23 cellular contexts compared by ENCODE assay signal in the genomic region with DNA sequence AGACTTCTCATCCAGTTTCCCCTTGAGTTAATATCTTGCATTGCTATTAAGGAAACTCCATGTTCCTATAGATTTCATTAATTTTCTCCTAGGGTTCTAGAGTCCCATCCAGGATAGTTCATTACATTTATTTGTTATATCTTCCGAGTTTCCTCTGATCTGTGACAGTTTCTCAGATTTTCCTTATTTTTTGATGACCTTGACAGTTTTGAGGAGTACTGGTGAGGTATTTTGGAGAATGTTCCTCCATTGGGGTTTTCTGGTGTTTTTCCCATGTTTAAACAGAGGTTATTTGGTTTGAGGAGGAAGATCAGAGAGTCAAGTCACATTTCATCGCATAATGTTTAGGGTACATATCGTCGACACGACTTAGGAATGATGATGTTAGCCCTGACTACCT.
DNase-seq lines count a peak whose midpoint lies in the region; ATAC-seq, FAIRE-seq and TF ChIP-seq lines count a peak whose summit lies in the region.
"Had no signal": no experiment of that assay in that cellular context is flagged by ENCODE, and none has a peak within 500 bp of the region (broad histone marks: within the 10 kb centered on the region; RNA-seq: fewer than 3 reads in every experiment).

No MANE protein-coding gene starts in this region.

- CTCF ChIA-PET in HepG2 (lab: Yijun Ruan, JAX; ENCODE audit: low intra/inter-chr PET ratio, low total read pairs), result no interaction called here

- no peaks in the 10 kb centered on the region for H3K9me2 ChIP-seq in Loucy (replicated peaks; ENCODE audit: low read depth, low read length)

- intact Hi-C loops in HepG2 (cut with micrococcal nuclease; ENCODE audit: unreplicated experiment) (no loop called here), right lobe of liver (cut with DNase I) (no loop called here)

- 25% methylated on average over 5 of the region's 5 CpGs for WGBS in HepG2 (ENCODE audit: low lambda C conversion rate)
- WGBS in right lobe of liver (ENCODE audit: insufficient coverage, low coverage, low lambda C conversion rate, missing lambda C conversion rate), result 71% methylated on average over 5 of the region's 5 CpGs

- no peaks in the 10 kb centered on the region for H3K4me1 ChIP-seq in HepG2 (ENCODE audit: insufficient read depth, low read length)
- no peaks in the 10 kb centered on the region for H3K4me1 ChIP-seq in right lobe of liver
- peaks cover 68% of the 10 kb centered on the region for H3K4me1 ChIP-seq in Loucy (ENCODE audit: insufficient read depth, low read length, poor library complexity, severe bottlenecking)
- H3K4me1 ChIP-seq: Caco-2 had no signal

- H3K27me3 ChIP-seq in HepG2 (ENCODE audit: control insufficient read depth in 1 of 2, insufficient read depth in 2 of 2, low read length in 2 of 2), result no peaks in the 10 kb centered on the region
- H3K27me3 ChIP-seq in right lobe of liver, result no peaks in the 10 kb centered on the region
- H3K27me3 ChIP-seq in Loucy (ENCODE audit: insufficient read depth, low read length, poor library complexity, severe bottlenecking), result no peaks in the 10 kb centered on the region
- H3K27me3 ChIP-seq: BLaER1 treated with 17β-estradiol and CSF1 and Interleukin-3, amounts not matched to agents 10 nM and 100 nM had no signal

- H4K20me1 ChIP-seq in HepG2 (ENCODE audit: insufficient read depth, low read length), result no peaks in the 10 kb centered on the region
- H4K20me1 ChIP-seq in Loucy (ENCODE audit: insufficient read depth, low read length, poor library complexity, severe bottlenecking), result no peaks in the 10 kb centered on the region
- H4K20me1 ChIP-seq: BLaER1 treated with 17β-estradiol and CSF1 and Interleukin-3, amounts not matched to agents 10 nM and 100 nM had no signal

- H3F3A ChIP-seq in Loucy (ENCODE audit: low read depth), result peaks cover 6% of the 10 kb centered on the region

- in situ Hi-C loops in HepG2 (cut with HindIII; ENCODE audit: extremely low pct_ligation_motif_present, low pct_unique_long_range_greater_than_20kb), result no loop called here

- POLR2A ChIA-PET in HepG2 (lab: Yijun Ruan, JAX), result no interaction called here

- H3K27ac ChIP-seq in HepG2 (ENCODE audit: extremely low read length, insufficient read depth, low read length) (no peak overlapping the region), right lobe of liver (no peak overlapping the region), caudate nucleus (ENCODE audit: low read depth, low read length) (peak overlapping the region; percentile 70)
- H3K27ac ChIP-seq: 22Rv1; BLaER1 treated with 17β-estradiol and CSF1 and Interleukin-3, amounts not matched to agents 10 nM and 100 nM; C4-2B had no signal

- FAIRE-seq in HepG2 (lab: Jason Lieb, UNC), result no peak
- FAIRE-seq: D721Med, GM12878, GM12892, GM18507 had no signal

- BruUV-seq in HepG2 (replicated peaks; lab: Mats Ljungman, UMichigan), result no TSS peak

- H3K4me2 ChIP-seq in HepG2 (ENCODE audit: low read depth, low read length), result no peak overlapping the region
- H3K4me2 ChIP-seq in Loucy (ENCODE audit: low read depth, low read length, poor library complexity, severe bottlenecking), result peak overlapping the region; percentile 38

- H2AFZ ChIP-seq in HepG2 (ENCODE audit: low read length) (no peak overlapping the region), Loucy (ENCODE audit: low read length) (no peak overlapping the region)

- DNase-seq in HepG2 (ENCODE audit: low spot score), result no peak
- DNase-seq in right lobe of liver, result no peak
- DNase-seq in caudate nucleus (lab: John Stamatoyannopoulos, UW), result no peak
- no peak for DNase-seq in DMS 273 treated with DMSO at 0.1 percent for 48 hours (lab: John Stamatoyannopoulos, UW)
- DNase-seq in activated gamma-delta T cell (lab: John Stamatoyannopoulos, UW), result no peak
- DNase-seq: ACHN; Caco-2; Calu3; CD4-positive, alpha-beta T cell; CD8-positive, alpha-beta T cell; DMS79; DND-41; EL; GDM1 had no signal

- H3K79me2 ChIP-seq in HepG2 (ENCODE audit: insufficient read depth, low read length) (no peaks in the 10 kb centered on the region), Loucy (ENCODE audit: insufficient read depth, low read length) (no peaks in the 10 kb centered on the region)

- H3K4me3 ChIP-seq in HepG2 (replicated peaks in 1 of 3; ENCODE audit: insufficient read depth in 1 of 3, low read depth in 2 of 3, low read length in 3 of 3) (no peak overlapping the region), right lobe of liver (no peak overlapping the region), Loucy (ENCODE audit: low read length, poor library complexity, severe bottlenecking) (no peak overlapping the region)
- H3K4me3 ChIP-seq: BLaER1 treated with 17β-estradiol and CSF1 and Interleukin-3, amounts not matched to agents 10 nM and 100 nM; GM12878 had no signal

- H3K9me3 ChIP-seq in HepG2 (ENCODE audit: low read length), result no peaks in the 10 kb centered on the region
- no peaks in the 10 kb centered on the region for H3K9me3 ChIP-seq in right lobe of liver
- H3K9me3 ChIP-seq in Loucy (ENCODE audit: insufficient read depth, low read depth, low read length), result no peaks in the 10 kb centered on the region
- H3K9me3 ChIP-seq: Caco-2 had no signal

- H3K9ac ChIP-seq in HepG2 (ENCODE audit: insufficient read depth, low read depth, low read length) (no peak overlapping the region), Loucy (ENCODE audit: low read depth, low read length, poor library complexity, severe bottlenecking) (peak overlapping the region; percentile 14)
- H3K9ac ChIP-seq: BLaER1 treated with 17β-estradiol and CSF1 and Interleukin-3, amounts not matched to agents 10 nM and 100 nM had no signal

- TF ChIP-seq CTCF in HepG2 (CRISPR knock-in tag; IDR thresholded peaks at IDR 0.05) (no peak), right lobe of liver (IDR thresholded peaks at IDR 0.05) (no peak), Loucy (conservative IDR thresholded peaks at IDR 0.05; ENCODE audit: low read length) (no peak)

- TF ChIP-seq POLR2A in HepG2 (IDR thresholded peaks at IDR 0.05; ENCODE audit: insufficient read depth in 1 of 2, low read depth in 2 of 2, low read length in 2 of 2) (no peak), right lobe of liver (IDR thresholded peaks at IDR 0.05) (no peak)

- ATAC-seq in HepG2, result no peak
- no peak for ATAC-seq in right lobe of liver
- no peak for ATAC-seq in HG03039 (IDR thresholded peaks at IDR 0.05; ENCODE audit: unreplicated experiment)
- ATAC-seq: CD8-positive, alpha-beta T cell; GM12878 had no signal

- no peak for TF ChIP-seq EP300 in HepG2 (IDR thresholded peaks at IDR 0.05; ENCODE audit: low read depth in 2 of 2, low read length in 2 of 2)
- TF ChIP-seq EP300 in HepG2 (CRISPR knock-in tag; IDR thresholded peaks at IDR 0.05; ENCODE audit: borderline replicate concordance), result no peak

- H3K36me3 ChIP-seq in HepG2 (replicated peaks in 1 of 2; ENCODE audit: control insufficient read depth in 1 of 2, insufficient read depth in 2 of 2, low read length in 2 of 2) (no peaks in the 10 kb centered on the region), right lobe of liver (no peaks in the 10 kb centered on the region), Loucy (ENCODE audit: insufficient read depth, low read length) (no peaks in the 10 kb centered on the region)
- H3K36me3 ChIP-seq: BLaER1 treated with 17β-estradiol and CSF1 and Interleukin-3, amounts not matched to agents 10 nM and 100 nM had no signal

- no peak for TF ChIP-seq RAD21 in HepG2 (CRISPR knock-in tag; IDR thresholded peaks at IDR 0.05)

TF ChIP-seq in HepG2, 621 proteins besides CTCF, POLR2A, EP300 and RAD21:
- TF ChIP-seq, protein P1, sequence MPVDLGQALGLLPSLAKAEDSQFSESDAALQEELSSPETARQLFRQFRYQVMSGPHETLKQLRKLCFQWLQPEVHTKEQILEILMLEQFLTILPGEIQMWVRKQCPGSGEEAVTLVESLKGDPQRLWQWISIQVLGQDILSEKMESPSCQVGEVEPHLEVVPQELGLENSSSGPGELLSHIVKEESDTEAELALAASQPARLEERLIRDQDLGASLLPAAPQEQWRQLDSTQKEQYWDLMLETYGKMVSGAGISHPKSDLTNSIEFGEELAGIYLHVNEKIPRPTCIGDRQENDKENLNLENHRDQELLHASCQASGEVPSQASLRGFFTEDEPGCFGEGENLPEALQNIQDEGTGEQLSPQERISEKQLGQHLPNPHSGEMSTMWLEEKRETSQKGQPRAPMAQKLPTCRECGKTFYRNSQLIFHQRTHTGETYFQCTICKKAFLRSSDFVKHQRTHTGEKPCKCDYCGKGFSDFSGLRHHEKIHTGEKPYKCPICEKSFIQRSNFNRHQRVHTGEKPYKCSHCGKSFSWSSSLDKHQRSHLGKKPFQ (CRISPR knock-in tag; IDR thresholded peaks at IDR 0.05; ENCODE audit: insufficient replicate concordance), result no peak
- TF ChIP-seq ZNF850 (CRISPR knock-in tag; conservative IDR thresholded peaks at IDR 0.05), result no peak
- TF ChIP-seq, protein P2, sequence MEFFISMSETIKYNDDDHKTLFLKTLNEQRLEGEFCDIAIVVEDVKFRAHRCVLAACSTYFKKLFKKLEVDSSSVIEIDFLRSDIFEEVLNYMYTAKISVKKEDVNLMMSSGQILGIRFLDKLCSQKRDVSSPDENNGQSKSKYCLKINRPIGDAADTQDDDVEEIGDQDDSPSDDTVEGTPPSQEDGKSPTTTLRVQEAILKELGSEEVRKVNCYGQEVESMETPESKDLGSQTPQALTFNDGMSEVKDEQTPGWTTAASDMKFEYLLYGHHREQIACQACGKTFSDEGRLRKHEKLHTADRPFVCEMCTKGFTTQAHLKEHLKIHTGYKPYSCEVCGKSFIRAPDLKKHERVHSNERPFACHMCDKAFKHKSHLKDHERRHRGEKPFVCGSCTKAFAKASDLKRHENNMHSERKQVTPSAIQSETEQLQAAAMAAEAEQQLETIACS (CRISPR knock-in tag; IDR thresholded peaks at IDR 0.05), result no peak
- TF ChIP-seq, protein P3, sequence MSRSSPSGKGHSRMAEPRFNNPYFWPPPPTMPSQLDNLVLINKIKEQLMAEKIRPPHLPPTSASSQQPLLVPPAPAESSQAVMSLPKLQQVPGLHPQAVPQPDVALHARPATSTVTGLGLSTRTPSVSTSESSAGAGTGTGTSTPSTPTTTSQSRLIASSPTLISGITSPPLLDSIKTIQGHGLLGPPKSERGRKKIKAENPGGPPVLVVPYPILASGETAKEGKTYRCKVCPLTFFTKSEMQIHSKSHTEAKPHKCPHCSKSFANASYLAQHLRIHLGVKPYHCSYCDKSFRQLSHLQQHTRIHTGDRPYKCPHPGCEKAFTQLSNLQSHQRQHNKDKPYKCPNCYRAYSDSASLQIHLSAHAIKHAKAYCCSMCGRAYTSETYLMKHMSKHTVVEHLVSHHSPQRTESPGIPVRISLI (CRISPR knock-in tag; IDR thresholded peaks at IDR 0.05; ENCODE audit: borderline replicate concordance), result no peak
- TF ChIP-seq NFKBIZ (CRISPR knock-in tag; IDR thresholded peaks at IDR 0.05), result no peak
- TF ChIP-seq MAFK (conservative IDR thresholded peaks at IDR 0.05 in 1 of 2, IDR thresholded peaks at IDR 0.05 in 1 of 2; ENCODE audit: low read length in 2 of 2), result peak; percentile 94 to 95
- TF ChIP-seq MAFF (IDR thresholded peaks at IDR 0.05; ENCODE audit: low read depth, low read length), result peak; percentile 94
- TF ChIP-seq KLF16 (CRISPR knock-in tag; IDR thresholded peaks at IDR 0.05), result no peak
- TF ChIP-seq RBFOX2 (IDR thresholded peaks at IDR 0.05; ENCODE audit: low read depth, low read length), result no peak
- no peak for TF ChIP-seq ZNF317 (CRISPR knock-in tag; IDR thresholded peaks at IDR 0.05)
- TF ChIP-seq NFKB2 (CRISPR knock-in tag; IDR thresholded peaks at IDR 0.05; ENCODE audit: borderline replicate concordance), result no peak
